1 cellular context compared by ENCODE assay signal in the genomic region with DNA sequence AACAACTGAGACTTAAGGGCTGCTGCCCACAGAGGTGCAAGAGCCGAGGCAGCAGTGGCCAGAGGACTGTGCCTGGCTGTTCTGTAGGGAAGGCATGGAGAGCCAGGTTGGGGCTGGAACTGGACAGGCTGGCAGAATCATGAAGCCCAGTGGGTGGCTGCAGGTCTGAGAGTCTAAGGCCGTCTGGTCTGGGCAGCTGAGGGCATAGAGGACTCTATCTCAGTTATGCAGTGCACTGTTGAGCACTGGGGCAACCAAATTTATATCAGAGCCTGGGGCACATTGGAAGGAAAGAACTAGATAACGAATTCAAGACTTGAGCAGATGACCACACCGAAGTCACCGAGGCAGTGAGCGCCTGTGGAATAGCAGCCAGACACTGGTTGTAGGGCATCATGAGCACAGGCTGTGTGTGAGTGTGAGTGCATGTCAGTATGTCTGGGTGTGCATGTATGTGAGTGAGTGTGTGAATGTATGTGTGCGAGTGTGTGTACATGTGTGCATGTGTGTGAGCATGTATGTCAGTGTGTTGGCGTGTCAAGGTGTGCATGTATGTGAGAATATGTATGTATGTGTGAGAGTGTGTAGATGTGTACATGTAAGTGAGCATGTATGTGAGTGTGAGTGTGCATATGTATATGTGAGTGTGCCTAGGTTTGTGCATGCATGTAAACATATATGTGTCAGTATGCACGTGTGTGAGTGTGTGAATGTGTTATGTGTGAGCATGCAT.
A peak's percentile ranks its signal among the peaks of the same experiment; 100 is the strongest.
TF ChIP-seq lines count a peak whose summit lies in the region.

No MANE protein-coding gene starts in this region.

TF ChIP-seq in GM12878, 131 proteins besides CTCF, POLR2A, EP300 and RAD21:
- TF ChIP-seq, protein P1, sequence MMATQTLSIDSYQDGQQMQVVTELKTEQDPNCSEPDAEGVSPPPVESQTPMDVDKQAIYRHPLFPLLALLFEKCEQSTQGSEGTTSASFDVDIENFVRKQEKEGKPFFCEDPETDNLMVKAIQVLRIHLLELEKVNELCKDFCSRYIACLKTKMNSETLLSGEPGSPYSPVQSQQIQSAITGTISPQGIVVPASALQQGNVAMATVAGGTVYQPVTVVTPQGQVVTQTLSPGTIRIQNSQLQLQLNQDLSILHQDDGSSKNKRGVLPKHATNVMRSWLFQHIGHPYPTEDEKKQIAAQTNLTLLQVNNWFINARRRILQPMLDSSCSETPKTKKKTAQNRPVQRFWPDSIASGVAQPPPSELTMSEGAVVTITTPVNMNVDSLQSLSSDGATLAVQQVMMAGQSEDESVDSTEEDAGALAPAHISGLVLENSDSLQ (IDR thresholded peaks at IDR 0.05), result no peak
- TF ChIP-seq TCF7 (IDR thresholded peaks at IDR 0.05; ENCODE audit: borderline replicate concordance), result no peak
- TF ChIP-seq SUZ12 (IDR thresholded peaks at IDR 0.05; ENCODE audit: unreplicated experiment), result no peak
- TF ChIP-seq, protein P2, sequence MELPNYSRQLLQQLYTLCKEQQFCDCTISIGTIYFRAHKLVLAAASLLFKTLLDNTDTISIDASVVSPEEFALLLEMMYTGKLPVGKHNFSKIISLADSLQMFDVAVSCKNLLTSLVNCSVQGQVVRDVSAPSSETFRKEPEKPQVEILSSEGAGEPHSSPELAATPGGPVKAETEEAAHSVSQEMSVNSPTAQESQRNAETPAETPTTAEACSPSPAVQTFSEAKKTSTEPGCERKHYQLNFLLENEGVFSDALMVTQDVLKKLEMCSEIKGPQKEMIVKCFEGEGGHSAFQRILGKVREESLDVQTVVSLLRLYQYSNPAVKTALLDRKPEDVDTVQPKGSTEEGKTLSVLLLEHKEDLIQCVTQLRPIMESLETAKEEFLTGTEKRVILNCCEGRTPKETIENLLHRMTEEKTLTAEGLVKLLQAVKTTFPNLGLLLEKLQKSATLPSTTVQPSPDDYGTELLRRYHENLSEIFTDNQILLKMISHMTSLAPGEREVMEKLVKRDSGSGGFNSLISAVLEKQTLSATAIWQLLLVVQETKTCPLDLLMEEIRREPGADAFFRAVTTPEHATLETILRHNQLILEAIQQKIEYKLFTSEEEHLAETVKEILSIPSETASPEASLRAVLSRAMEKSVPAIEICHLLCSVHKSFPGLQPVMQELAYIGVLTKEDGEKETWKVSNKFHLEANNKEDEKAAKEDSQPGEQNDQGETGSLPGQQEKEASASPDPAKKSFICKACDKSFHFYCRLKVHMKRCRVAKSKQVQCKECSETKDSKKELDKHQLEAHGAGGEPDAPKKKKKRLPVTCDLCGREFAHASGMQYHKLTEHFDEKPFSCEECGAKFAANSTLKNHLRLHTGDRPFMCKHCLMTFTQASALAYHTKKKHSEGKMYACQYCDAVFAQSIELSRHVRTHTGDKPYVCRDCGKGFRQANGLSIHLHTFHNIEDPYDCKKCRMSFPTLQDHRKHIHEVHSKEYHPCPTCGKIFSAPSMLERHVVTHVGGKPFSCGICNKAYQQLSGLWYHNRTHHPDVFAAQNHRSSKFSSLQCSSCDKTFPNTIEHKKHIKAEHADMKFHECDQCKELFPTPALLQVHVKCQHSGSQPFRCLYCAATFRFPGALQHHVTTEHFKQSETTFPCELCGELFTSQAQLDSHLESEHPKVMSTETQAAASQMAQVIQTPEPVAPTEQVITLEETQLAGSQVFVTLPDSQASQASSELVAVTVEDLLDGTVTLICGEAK (IDR thresholded peaks at IDR 0.05; ENCODE audit: borderline replicate concordance), result no peak
- no peak for TF ChIP-seq BACH1 (IDR thresholded peaks at IDR 0.05; ENCODE audit: borderline replicate concordance)
- TF ChIP-seq, protein P3, sequence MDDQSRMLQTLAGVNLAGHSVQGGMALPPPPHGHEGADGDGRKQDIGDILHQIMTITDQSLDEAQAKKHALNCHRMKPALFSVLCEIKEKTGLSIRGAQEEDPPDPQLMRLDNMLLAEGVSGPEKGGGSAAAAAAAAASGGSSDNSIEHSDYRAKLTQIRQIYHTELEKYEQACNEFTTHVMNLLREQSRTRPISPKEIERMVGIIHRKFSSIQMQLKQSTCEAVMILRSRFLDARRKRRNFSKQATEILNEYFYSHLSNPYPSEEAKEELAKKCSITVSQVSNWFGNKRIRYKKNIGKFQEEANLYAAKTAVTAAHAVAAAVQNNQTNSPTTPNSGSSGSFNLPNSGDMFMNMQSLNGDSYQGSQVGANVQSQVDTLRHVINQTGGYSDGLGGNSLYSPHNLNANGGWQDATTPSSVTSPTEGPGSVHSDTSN (IDR thresholded peaks at IDR 0.05; ENCODE audit: insufficient replicate concordance, low read depth, low read length), result peak; percentile 37
- TF ChIP-seq, protein P4, sequence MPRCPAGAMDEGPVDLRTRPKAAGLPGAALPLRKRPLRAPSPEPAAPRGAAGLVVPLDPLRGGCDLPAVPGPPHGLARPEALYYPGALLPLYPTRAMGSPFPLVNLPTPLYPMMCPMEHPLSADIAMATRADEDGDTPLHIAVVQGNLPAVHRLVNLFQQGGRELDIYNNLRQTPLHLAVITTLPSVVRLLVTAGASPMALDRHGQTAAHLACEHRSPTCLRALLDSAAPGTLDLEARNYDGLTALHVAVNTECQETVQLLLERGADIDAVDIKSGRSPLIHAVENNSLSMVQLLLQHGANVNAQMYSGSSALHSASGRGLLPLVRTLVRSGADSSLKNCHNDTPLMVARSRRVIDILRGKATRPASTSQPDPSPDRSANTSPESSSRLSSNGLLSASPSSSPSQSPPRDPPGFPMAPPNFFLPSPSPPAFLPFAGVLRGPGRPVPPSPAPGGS (IDR thresholded peaks at IDR 0.05; ENCODE audit: borderline replicate concordance, insufficient read depth, low read depth, low read length, poor library complexity, severe bottlenecking), result peak; percentile 92
- TF ChIP-seq, protein P5, sequence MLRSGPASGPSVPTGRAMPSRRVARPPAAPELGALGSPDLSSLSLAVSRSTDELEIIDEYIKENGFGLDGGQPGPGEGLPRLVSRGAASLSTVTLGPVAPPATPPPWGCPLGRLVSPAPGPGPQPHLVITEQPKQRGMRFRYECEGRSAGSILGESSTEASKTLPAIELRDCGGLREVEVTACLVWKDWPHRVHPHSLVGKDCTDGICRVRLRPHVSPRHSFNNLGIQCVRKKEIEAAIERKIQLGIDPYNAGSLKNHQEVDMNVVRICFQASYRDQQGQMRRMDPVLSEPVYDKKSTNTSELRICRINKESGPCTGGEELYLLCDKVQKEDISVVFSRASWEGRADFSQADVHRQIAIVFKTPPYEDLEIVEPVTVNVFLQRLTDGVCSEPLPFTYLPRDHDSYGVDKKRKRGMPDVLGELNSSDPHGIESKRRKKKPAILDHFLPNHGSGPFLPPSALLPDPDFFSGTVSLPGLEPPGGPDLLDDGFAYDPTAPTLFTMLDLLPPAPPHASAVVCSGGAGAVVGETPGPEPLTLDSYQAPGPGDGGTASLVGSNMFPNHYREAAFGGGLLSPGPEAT (IDR thresholded peaks at IDR 0.05; ENCODE audit: low read depth), result no peak
- TF ChIP-seq DPF2 (IDR thresholded peaks at IDR 0.05), result no peak
- TF ChIP-seq, protein P6, sequence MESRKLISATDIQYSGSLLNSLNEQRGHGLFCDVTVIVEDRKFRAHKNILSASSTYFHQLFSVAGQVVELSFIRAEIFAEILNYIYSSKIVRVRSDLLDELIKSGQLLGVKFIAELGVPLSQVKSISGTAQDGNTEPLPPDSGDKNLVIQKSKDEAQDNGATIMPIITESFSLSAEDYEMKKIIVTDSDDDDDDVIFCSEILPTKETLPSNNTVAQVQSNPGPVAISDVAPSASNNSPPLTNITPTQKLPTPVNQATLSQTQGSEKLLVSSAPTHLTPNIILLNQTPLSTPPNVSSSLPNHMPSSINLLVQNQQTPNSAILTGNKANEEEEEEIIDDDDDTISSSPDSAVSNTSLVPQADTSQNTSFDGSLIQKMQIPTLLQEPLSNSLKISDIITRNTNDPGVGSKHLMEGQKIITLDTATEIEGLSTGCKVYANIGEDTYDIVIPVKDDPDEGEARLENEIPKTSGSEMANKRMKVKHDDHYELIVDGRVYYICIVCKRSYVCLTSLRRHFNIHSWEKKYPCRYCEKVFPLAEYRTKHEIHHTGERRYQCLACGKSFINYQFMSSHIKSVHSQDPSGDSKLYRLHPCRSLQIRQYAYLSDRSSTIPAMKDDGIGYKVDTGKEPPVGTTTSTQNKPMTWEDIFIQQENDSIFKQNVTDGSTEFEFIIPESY (IDR thresholded peaks at IDR 0.05), result no peak
- TF ChIP-seq RCOR1 (conservative IDR thresholded peaks at IDR 0.05; ENCODE audit: low read depth, low read length), result no peak
- peak; percentile 36; the same call in 1 of the 2 replicates for TF ChIP-seq HDGF (IDR thresholded peaks at IDR 0.05)
